8 cellular contexts compared by ENCODE assay signal in the genomic region with DNA sequence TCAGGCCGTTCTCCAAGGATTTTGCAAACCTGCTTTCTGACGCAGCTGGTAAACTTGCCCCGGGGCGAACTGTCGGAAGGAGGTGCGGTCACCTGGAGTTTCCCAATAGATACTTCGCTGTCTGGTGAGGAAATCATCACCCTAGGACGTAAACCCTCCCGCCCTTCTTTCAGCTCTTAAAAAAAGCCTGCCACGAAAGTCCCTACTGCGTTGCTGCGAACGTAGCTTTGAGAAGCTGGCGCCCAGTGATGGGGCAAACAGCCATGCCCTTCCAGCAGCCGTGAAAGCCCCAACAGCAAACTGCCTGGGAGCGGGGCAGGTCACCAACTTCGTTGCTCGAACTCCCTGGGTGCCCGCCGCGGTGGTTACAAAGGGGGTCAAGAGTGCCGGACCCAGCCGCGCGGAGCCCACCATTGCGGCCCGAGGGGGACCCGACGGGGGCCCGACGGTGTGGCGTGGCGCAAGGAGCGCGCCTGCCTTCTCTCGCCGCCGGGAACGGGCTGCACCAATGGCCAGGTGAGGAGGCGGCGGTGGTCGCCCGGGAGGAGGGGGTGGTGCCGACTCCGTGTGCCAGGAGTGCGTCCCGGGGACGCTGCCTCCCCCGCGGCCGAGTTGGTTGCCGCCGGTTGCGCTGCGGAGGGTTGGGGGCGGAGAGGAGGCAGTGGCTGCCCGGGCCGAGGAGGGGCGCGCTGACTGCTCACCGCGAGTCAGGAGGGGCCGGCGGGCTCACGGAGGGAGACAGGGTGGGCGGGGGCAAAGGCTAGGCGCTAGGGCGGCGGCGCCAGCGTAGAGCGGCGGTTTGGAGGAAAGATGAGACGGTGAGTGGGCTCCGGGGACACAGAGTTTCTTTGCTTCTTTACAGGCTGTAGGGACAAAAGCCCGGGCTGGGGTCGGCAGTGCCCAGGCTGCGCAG. TPM values are rescaled to one million over a fixed set of nuclear protein-coding genes. Genes with fewer than 3 reads are reported as not detected.
DNase-seq lines count a peak whose midpoint lies in the region; ATAC-seq and TF ChIP-seq lines count a peak whose summit lies in the region.

A gene (plus strand): TSS at position 205 of the 913 bp plus-strand sequence. CDS start 24,813 bp downstream, outside the sequence.

- H3K4me3 ChIP-seq in dorsolateral prefrontal cortex (peak within 1 kb of the TSS; percentile 26 to 84 (median 66)), lung (peak within 1 kb of the TSS; percentile 63)

- H3K27me3 ChIP-seq in dorsolateral prefrontal cortex (peaks cover 0 to 45% (median 14%) of the 10 kb centered on the region in 45 donors), lung (ENCODE audit: control insufficient read depth, insufficient read depth) (no peaks in the 10 kb centered on the region)

- DNase-seq in CD14-positive monocyte (ENCODE audit: low spot score) = peak; percentile 47
- peak; percentile 83 for DNase-seq in NCI-H2171 treated with DMSO at 0.1 percent for 48 hours (lab: John Stamatoyannopoulos, UW)
- DNase-seq in activated CD4-positive, alpha-beta memory T cell treated with anti-CD3 and anti-CD28 coated beads for 36 hours = peak; percentile 73
- peak in 3 of 10 donors; percentile 6 to 47 (median 43) for DNase-seq in dorsolateral prefrontal cortex
- DNase-seq in lung (ENCODE audit: low spot score) = peak; percentile 44
- DNase-seq in stimulated activated CD8-positive, alpha-beta memory T cell treated with anti-CD3 and anti-CD28 coated beads, Interleukin-15, amount 100 ng/mL, for 1 hour (ENCODE audit: low read depth) = peak; percentile 10

- peaks cover 21% of the 10 kb centered on the region for H3K4me1 Mint-ChIP-seq in CD14-positive monocyte
- peaks cover 13% of the 10 kb centered on the region for H3K4me1 Mint-ChIP-seq in activated CD4-positive, alpha-beta memory T cell treated with anti-CD3 and anti-CD28 coated beads for 36 hours (ENCODE audit: low read depth)

- H3K9me3 Mint-ChIP-seq in CD14-positive monocyte = peaks cover 0 to 5% (median 1%) of the 10 kb centered on the region in 7 donors
- no peaks in the 10 kb centered on the region for H3K9me3 Mint-ChIP-seq in activated CD4-positive, alpha-beta memory T cell treated with anti-CD3 and anti-CD28 coated beads for 36 hours

- peaks cover 43 to 56% (median 44%) of the 10 kb centered on the region in 3 donors for H3K27me3 Mint-ChIP-seq in CD14-positive monocyte (ENCODE audit: low read depth in 3 of 3)
- H3K27me3 Mint-ChIP-seq in activated CD4-positive, alpha-beta memory T cell treated with anti-CD3 and anti-CD28 coated beads for 36 hours = peaks cover 7% of the 10 kb centered on the region

- peak within 1 kb of the TSS; percentile 77 to 95 for H3K4me3 Mint-ChIP-seq in CD14-positive monocyte
- H3K4me3 Mint-ChIP-seq in activated CD4-positive, alpha-beta memory T cell treated with anti-CD3 and anti-CD28 coated beads for 36 hours = peak within 1 kb of the TSS; percentile 79

- H3K36me3 ChIP-seq in lung (ENCODE audit: control insufficient read depth in 2 of 2, insufficient read depth in 2 of 2, low read length in 2 of 2) = no peaks in the 10 kb centered on the region

- peaks cover 2 to 4% of the 10 kb centered on the region in 2 donors for H3K36me3 Mint-ChIP-seq in CD14-positive monocyte
- no peaks in the 10 kb centered on the region for H3K36me3 Mint-ChIP-seq in activated CD4-positive, alpha-beta memory T cell treated with anti-CD3 and anti-CD28 coated beads for 36 hours

- peaks cover 5 to 6% of the 10 kb centered on the region in 2 donors for H3K4me1 ChIP-seq in lung (ENCODE audit: control insufficient read depth in 2 of 2, insufficient read depth in 2 of 2, low read length in 2 of 2)

- H3K27ac Mint-ChIP-seq in CD14-positive monocyte = peak within 1 kb of the TSS in 4 of 7 donors; percentile 0 to 54 (median 40)
- H3K27ac Mint-ChIP-seq in activated CD4-positive, alpha-beta memory T cell treated with anti-CD3 and anti-CD28 coated beads for 36 hours = no peak within 1 kb of the TSS

- TF ChIP-seq CTCF in CD14-positive monocyte (IDR thresholded peaks at IDR 0.05) (no peak), dorsolateral prefrontal cortex (IDR thresholded peaks at IDR 0.05 in 54 of 56, conservative IDR thresholded peaks at IDR 0.05 in 2 of 56; ENCODE audit: low read depth in 1 of 56, partially characterized antibody in 56 of 56) (no peak), lung (IDR thresholded peaks at IDR 0.05; ENCODE audit: control extremely low read depth, extremely low read depth) (peak; percentile 3)

- intact Hi-C loops in CD14-positive monocyte (cut with micrococcal nuclease) = no loop called here
- intact Hi-C loops in activated CD4-positive, alpha-beta memory T cell treated with anti-CD3 and anti-CD28 coated beads for 36 hours (cut with micrococcal nuclease) = no loop called here
- intact Hi-C loops in dorsolateral prefrontal cortex (cut with DNase I) = no loop called here

- CTCF ChIA-PET in activated CD4-positive, alpha-beta memory T cell treated with anti-CD3 and anti-CD28 coated beads for 36 hours (lab: Charles Lee) = interaction anchor here (0.6 to 4.1 kb wide), 18 partner anchors 8 to 281 kb away, joined by 3 to 43 read pairs (median 4); a partner anchor contains a TSS

- ATAC-seq in GM21723 (IDR thresholded peaks at IDR 0.05; ENCODE audit: unreplicated experiment) (peak; percentile 28), lung (ENCODE audit: insufficient read depth, low FRiP score) (peak; percentile 64), HG02571 (IDR thresholded peaks at IDR 0.05; ENCODE audit: unreplicated experiment) (no peak)

- H3K27ac ChIP-seq in dorsolateral prefrontal cortex (peak within 1 kb of the TSS in 47 of 59 donors; percentile 15 to 89 (median 68)), lung (ENCODE audit: low read depth in 1 of 2, low read length in 1 of 2) (peak within 1 kb of the TSS; percentile 84 to 97)

- no peaks in the 10 kb centered on the region for H3K9me3 ChIP-seq in lung (ENCODE audit: control insufficient read depth in 2 of 2, insufficient read depth in 1 of 2, low read length in 1 of 2)

- POLR2A ChIA-PET in activated CD4-positive, alpha-beta memory T cell treated with anti-CD3 and anti-CD28 coated beads for 36 hours (lab: Charles Lee) = interaction anchor here (0.7 to 1.5 kb wide), 3 partner anchors 24 to 120 kb away, joined by 3 to 8 read pairs (median 4); a partner anchor contains a TSS

- WGBS in lung, 2 donors = 0 to 1% methylated on average over 57 to 78 of the region's 78 CpGs

RNA-seq across cellular contexts. Expression of the gene that starts here (rescaled TPM):
- polyA plus RNA-seq in CD14-positive monocyte (under 1 TPM in 1 of 2 donors, not detected in 1; 0.08 TPM), lung (10 to 100 TPM; 14.4 to 19.7 TPM)
- total RNA-seq in activated CD4-positive, alpha-beta memory T cell treated with anti-CD3 and anti-CD28 coated beads for 36 hours = 1 to 10 TPM; 2.1 TPM
- total RNA-seq in dorsolateral prefrontal cortex (10 to 100 TPM in 74 of 120 experiments, 1 to 10 TPM in 46; 4.6 to 36.6 (median 11.3) TPM), lung (10 to 100 TPM; 33.6 to 58.1 TPM)

Comparison
In these comparisons a context has a peak if more than half of its experiments do, and no peak if none do; other contexts are left out.
1. RNA of the gene that starts here (polyA plus RNA-seq): 14.4 to 19.7 TPM in lung; 0.08 TPM in CD14-positive monocyte; every median in the first group is over 10 times any median in the second.
2. Peak in DNase-seq in CD14-positive monocyte; RNA of the gene not detected or under 1 TPM.